12 cellular contexts compared by ENCODE assay signal in the genomic region with DNA sequence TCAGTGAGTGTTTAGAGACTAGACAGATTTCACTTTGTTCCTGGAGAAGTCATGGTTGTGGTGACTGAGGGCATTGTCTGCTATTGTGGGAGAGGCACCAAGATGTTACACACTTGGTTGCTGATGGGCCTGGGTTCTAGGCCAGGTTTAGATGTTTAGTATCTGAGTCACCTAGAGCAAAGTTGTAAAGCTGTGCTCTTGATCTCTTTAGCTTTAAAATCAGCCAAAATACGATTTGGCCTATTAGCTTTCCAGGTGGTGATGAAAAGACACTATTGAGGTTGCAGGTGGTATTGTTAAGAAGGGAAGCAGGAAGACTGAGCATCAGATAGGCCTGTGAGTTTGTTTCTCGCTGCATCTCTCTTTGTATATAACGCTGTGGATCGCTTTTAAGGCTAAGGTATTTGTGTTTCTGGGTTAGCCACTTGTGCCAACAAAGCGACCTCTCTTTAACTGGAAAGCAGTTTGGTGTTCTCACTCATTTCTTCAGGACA. TPM values are rescaled to one million over a fixed set of nuclear protein-coding genes. Genes with fewer than 3 reads are reported as not detected.
DNase-seq lines count a peak whose midpoint lies in the region; ATAC-seq and TF ChIP-seq lines count a peak whose summit lies in the region.
"Had no signal": no experiment of that assay in that cellular context is flagged by ENCODE, and none has a peak within 500 bp of the region (broad histone marks: within the 10 kb centered on the region; RNA-seq: fewer than 3 reads in every experiment).

No MANE protein-coding gene starts in this region.

- intact Hi-C loops in posterior cingulate gyrus (cut with DNase I): no loop called here

- TF ChIP-seq POLR2A in GM18505 (IDR thresholded peaks at IDR 0.05; ENCODE audit: borderline replicate concordance, extremely low read depth, insufficient read depth, insufficient read length): no peak

- peaks cover 39% of the 10 kb centered on the region for H3K4me1 Mint-ChIP-seq in endothelial cell (ENCODE audit: unreplicated experiment)

- peaks cover 49% of the 10 kb centered on the region for H3K4me1 ChIP-seq in muscle layer of colon (ENCODE audit: insufficient read depth, low read length)

- peak overlapping the region; percentile 61 for H3K27ac ChIP-seq in muscle layer of colon (ENCODE audit: low read depth, low read length)

- H3K27me3 ChIP-seq in MG63: no peaks in the 10 kb centered on the region
- H3K27me3 ChIP-seq in muscle layer of colon (ENCODE audit: control insufficient read depth in 1 of 2, insufficient read depth in 2 of 2, low read length in 2 of 2): no peaks in the 10 kb centered on the region
- H3K27me3 ChIP-seq: BE2C, upper lobe of left lung had no signal

- H3K9me3 ChIP-seq in MG63 (peaks cover 5% of the 10 kb centered on the region), muscle layer of colon (ENCODE audit: low read length) (no peaks in the 10 kb centered on the region)
- H3K9me3 ChIP-seq: BE2C had no signal

- H3K9me3 Mint-ChIP-seq in endothelial cell (ENCODE audit: unreplicated experiment): no peaks in the 10 kb centered on the region

- TF ChIP-seq CTCF in endothelial cell (IDR thresholded peaks at IDR 0.05; ENCODE audit: unreplicated experiment): no peak

- peak; percentile 35 for DNase-seq in A172 (ENCODE audit: low spot score)
- DNase-seq in MG63: peak; percentile 83
- DNase-seq in endothelial cell (ENCODE audit: low spot score): no peak
- no peak for DNase-seq in posterior cingulate gyrus
- no peak for DNase-seq in NCI-H2029 treated with DMSO at 0.1 percent for 48 hours (lab: John Stamatoyannopoulos, UW)
- DNase-seq in NOMO-1 treated with DMSO at 0.1 percent for 48 hours (lab: John Stamatoyannopoulos, UW; ENCODE audit: unreplicated experiment): no peak
- DNase-seq: BE2C, cortex of kidney, upper lobe of left lung had no signal

- H3K36me3 Mint-ChIP-seq in endothelial cell (ENCODE audit: low read depth, unreplicated experiment): no peaks in the 10 kb centered on the region

- H3K27me3 Mint-ChIP-seq in endothelial cell (ENCODE audit: unreplicated experiment): no peaks in the 10 kb centered on the region

- no peak for ATAC-seq in GM18505 (IDR thresholded peaks at IDR 0.05; ENCODE audit: unreplicated experiment)

- H3K4me3 ChIP-seq in MG63 (no peak overlapping the region), muscle layer of colon (ENCODE audit: low read depth in 1 of 2, low read length in 2 of 2) (no peak overlapping the region)
- H3K4me3 ChIP-seq: upper lobe of left lung had no signal

- peak overlapping the region; percentile 17 for H3K27ac Mint-ChIP-seq in endothelial cell (ENCODE audit: unreplicated experiment)
- H3K27ac Mint-ChIP-seq: T-helper 1 cell treated with Interleukin-12 subunit alpha and Interleukin-12 subunit beta and Interleukin-4 antibody, amounts not matched to agents 30 μg/mL and 1 μg/mL, for 36 hours had no signal

- H3K9ac ChIP-seq in muscle layer of colon (ENCODE audit: low read length): no peak overlapping the region

- H3K4me3 Mint-ChIP-seq in endothelial cell (ENCODE audit: unreplicated experiment): no peak overlapping the region
- H3K4me3 Mint-ChIP-seq: T-helper 1 cell treated with Interleukin-12 subunit alpha and Interleukin-12 subunit beta and Interleukin-4 antibody, amounts not matched to agents 30 μg/mL and 1 μg/mL, for 36 hours had no signal

- H3K36me3 ChIP-seq in MG63 (peaks cover 8% of the 10 kb centered on the region; the same call in 1 of the 2 replicates), muscle layer of colon (ENCODE audit: insufficient read depth, low read length) (no peaks in the 10 kb centered on the region)
- H3K36me3 ChIP-seq: BE2C, upper lobe of left lung had no signal

RNA-seq across cellular contexts. Expression of a gene that starts 48.6 kb away (rescaled TPM):
- total RNA-seq in A172 (2014; rRNA removed; shearing (Covaris generic)): 10.9 and 11.4 TPM in 2 replicates
- 14.9 TPM in 2 replicates for total RNA-seq in MG63 (2014; rRNA removed; shearing (Covaris generic); ENCODE audit: low replicate concordance)
- 34.6 TPM for total RNA-seq in endothelial cell (ENCODE audit: unreplicated experiment)

Comparison
In these comparisons a context has a peak if more than half of its experiments do, and no peak if none do; other contexts are left out.
1. DNase-seq: peak in A172 (single experiment) and MG63 (single experiment); none in endothelial cell (single experiment), posterior cingulate gyrus (0 of 10), NCI-H2029 treated with DMSO at 0.1 percent for 48 hours (single experiment) and NOMO-1 treated with DMSO at 0.1 percent for 48 hours (single experiment).